In the genomic region with DNA sequence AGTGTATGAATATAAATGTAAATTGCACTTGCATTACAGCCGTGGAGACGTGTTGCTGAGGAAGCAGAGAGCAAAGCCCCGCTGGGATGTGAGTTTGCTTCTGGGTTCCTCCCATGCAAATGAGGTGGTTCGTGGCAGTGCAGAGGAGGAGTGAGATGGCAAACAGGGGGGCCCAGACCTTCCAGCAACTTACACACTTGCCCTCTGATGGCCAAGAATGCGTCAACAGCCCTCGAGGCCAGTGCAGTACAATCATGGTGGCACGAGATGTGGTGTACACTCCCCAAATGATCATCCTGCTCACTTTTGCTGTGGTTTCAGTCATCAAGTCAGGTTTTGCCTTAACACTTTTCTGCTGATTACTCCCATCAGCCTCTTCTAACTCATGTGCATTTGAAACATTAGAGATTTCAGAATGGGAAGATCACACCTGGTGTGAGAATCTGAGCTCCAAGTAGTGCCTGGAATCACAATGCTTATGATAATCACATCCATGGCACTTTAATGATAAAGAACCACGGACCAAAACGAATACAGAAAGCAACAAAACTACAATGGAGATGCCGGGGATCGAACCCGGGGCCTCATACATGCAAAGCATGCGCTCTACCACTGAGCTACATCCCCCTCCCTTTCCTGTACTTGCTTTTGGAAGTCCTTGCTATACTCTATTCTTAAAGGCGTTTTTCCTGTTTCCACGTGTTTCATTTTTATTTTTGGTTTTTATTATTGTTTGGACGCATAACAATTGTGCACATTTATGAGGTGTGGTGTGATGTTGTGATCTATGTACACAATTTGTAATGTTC, we compare ENCODE assay signal across 1 cellular context.
TF ChIP-seq lines count a peak whose summit lies in the region.

No MANE protein-coding gene starts in this region.

TF ChIP-seq in K562, 482 proteins besides CTCF, POLR2A, EP300 and RAD21 (continued from another document and continues in another):
- TF ChIP-seq, protein P1, sequence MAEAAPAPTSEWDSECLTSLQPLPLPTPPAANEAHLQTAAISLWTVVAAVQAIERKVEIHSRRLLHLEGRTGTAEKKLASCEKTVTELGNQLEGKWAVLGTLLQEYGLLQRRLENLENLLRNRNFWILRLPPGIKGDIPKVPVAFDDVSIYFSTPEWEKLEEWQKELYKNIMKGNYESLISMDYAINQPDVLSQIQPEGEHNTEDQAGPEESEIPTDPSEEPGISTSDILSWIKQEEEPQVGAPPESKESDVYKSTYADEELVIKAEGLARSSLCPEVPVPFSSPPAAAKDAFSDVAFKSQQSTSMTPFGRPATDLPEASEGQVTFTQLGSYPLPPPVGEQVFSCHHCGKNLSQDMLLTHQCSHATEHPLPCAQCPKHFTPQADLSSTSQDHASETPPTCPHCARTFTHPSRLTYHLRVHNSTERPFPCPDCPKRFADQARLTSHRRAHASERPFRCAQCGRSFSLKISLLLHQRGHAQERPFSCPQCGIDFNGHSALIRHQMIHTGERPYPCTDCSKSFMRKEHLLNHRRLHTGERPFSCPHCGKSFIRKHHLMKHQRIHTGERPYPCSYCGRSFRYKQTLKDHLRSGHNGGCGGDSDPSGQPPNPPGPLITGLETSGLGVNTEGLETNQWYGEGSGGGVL (CRISPR knock-in tag; IDR thresholded peaks at IDR 0.05) = no peak
- TF ChIP-seq NFIX (CRISPR knock-in tag; IDR thresholded peaks at IDR 0.05; ENCODE audit: low read depth) = no peak
- no peak for TF ChIP-seq NFE2L1 (tag; IDR thresholded peaks at IDR 0.05; ENCODE audit: borderline replicate concordance, low read depth)
- peak; percentile 99 for TF ChIP-seq BRD9 (IDR thresholded peaks at IDR 0.05; ENCODE audit: low read depth, partially characterized antibody)
- TF ChIP-seq C11orf30 (IDR thresholded peaks at IDR 0.05; ENCODE audit: low read depth) = no peak
- TF ChIP-seq MXI1 (IDR thresholded peaks at IDR 0.05; ENCODE audit: low read depth, low read length) = peak; percentile 83
- TF ChIP-seq, protein P2, sequence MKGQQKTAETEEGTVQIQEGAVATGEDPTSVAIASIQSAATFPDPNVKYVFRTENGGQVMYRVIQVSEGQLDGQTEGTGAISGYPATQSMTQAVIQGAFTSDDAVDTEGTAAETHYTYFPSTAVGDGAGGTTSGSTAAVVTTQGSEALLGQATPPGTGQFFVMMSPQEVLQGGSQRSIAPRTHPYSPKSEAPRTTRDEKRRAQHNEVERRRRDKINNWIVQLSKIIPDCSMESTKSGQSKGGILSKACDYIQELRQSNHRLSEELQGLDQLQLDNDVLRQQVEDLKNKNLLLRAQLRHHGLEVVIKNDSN (CRISPR knock-in tag; IDR thresholded peaks at IDR 0.05) = no peak
- TF ChIP-seq TCFL5 (CRISPR knock-in tag; conservative IDR thresholded peaks at IDR 0.05) = no peak
- TF ChIP-seq, protein P3, sequence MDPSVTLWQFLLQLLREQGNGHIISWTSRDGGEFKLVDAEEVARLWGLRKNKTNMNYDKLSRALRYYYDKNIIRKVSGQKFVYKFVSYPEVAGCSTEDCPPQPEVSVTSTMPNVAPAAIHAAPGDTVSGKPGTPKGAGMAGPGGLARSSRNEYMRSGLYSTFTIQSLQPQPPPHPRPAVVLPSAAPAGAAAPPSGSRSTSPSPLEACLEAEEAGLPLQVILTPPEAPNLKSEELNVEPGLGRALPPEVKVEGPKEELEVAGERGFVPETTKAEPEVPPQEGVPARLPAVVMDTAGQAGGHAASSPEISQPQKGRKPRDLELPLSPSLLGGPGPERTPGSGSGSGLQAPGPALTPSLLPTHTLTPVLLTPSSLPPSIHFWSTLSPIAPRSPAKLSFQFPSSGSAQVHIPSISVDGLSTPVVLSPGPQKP (CRISPR knock-in tag; IDR thresholded peaks at IDR 0.05) = no peak
- peak; percentile 14; the same call in 1 of the 2 replicates for TF ChIP-seq CREM (IDR thresholded peaks at IDR 0.05; ENCODE audit: low read depth)
- no peak for TF ChIP-seq RBM15 (IDR thresholded peaks at IDR 0.05; ENCODE audit: insufficient read depth, low read length)
- TF ChIP-seq, protein P4, sequence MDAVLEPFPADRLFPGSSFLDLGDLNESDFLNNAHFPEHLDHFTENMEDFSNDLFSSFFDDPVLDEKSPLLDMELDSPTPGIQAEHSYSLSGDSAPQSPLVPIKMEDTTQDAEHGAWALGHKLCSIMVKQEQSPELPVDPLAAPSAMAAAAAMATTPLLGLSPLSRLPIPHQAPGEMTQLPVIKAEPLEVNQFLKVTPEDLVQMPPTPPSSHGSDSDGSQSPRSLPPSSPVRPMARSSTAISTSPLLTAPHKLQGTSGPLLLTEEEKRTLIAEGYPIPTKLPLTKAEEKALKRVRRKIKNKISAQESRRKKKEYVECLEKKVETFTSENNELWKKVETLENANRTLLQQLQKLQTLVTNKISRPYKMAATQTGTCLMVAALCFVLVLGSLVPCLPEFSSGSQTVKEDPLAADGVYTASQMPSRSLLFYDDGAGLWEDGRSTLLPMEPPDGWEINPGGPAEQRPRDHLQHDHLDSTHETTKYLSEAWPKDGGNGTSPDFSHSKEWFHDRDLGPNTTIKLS (IDR thresholded peaks at IDR 0.05; ENCODE audit: borderline replicate concordance, low read depth) = peak; percentile 53
- no peak for TF ChIP-seq CHD7 (IDR thresholded peaks at IDR 0.05; ENCODE audit: low read depth, low read length)
- no peak for TF ChIP-seq PRPF4 (IDR thresholded peaks at IDR 0.05; ENCODE audit: insufficient read depth, low read depth, low read length, poor library complexity, severe bottlenecking)
- TF ChIP-seq ZBTB7A (IDR thresholded peaks at IDR 0.05; ENCODE audit: borderline replicate concordance, control insufficient read depth, low read depth, low read length) = no peak
- TF ChIP-seq CHD2 (IDR thresholded peaks at IDR 0.05; ENCODE audit: low read depth, low read length) = peak; percentile 59; the same call in 1 of the 2 replicates
- no peak for TF ChIP-seq MCM3 (IDR thresholded peaks at IDR 0.05)
- TF ChIP-seq, protein P5, sequence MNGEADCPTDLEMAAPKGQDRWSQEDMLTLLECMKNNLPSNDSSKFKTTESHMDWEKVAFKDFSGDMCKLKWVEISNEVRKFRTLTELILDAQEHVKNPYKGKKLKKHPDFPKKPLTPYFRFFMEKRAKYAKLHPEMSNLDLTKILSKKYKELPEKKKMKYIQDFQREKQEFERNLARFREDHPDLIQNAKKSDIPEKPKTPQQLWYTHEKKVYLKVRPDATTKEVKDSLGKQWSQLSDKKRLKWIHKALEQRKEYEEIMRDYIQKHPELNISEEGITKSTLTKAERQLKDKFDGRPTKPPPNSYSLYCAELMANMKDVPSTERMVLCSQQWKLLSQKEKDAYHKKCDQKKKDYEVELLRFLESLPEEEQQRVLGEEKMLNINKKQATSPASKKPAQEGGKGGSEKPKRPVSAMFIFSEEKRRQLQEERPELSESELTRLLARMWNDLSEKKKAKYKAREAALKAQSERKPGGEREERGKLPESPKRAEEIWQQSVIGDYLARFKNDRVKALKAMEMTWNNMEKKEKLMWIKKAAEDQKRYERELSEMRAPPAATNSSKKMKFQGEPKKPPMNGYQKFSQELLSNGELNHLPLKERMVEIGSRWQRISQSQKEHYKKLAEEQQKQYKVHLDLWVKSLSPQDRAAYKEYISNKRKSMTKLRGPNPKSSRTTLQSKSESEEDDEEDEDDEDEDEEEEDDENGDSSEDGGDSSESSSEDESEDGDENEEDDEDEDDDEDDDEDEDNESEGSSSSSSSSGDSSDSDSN (IDR thresholded peaks at IDR 0.05; ENCODE audit: borderline replicate concordance in 1 of 2, low read depth in 2 of 2, low read length in 2 of 2) = no peak
- TF ChIP-seq, protein P6, sequence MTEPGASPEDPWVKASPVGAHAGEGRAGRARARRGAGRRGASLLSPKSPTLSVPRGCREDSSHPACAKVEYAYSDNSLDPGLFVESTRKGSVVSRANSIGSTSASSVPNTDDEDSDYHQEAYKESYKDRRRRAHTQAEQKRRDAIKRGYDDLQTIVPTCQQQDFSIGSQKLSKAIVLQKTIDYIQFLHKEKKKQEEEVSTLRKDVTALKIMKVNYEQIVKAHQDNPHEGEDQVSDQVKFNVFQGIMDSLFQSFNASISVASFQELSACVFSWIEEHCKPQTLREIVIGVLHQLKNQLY (CRISPR knock-in tag; conservative IDR thresholded peaks at IDR 0.05) = no peak
- TF ChIP-seq LARP7 (IDR thresholded peaks at IDR 0.05) = 0 out of 2 replicates have a peak, but pooled peaks have one; percentile 13
- TF ChIP-seq, protein P7, sequence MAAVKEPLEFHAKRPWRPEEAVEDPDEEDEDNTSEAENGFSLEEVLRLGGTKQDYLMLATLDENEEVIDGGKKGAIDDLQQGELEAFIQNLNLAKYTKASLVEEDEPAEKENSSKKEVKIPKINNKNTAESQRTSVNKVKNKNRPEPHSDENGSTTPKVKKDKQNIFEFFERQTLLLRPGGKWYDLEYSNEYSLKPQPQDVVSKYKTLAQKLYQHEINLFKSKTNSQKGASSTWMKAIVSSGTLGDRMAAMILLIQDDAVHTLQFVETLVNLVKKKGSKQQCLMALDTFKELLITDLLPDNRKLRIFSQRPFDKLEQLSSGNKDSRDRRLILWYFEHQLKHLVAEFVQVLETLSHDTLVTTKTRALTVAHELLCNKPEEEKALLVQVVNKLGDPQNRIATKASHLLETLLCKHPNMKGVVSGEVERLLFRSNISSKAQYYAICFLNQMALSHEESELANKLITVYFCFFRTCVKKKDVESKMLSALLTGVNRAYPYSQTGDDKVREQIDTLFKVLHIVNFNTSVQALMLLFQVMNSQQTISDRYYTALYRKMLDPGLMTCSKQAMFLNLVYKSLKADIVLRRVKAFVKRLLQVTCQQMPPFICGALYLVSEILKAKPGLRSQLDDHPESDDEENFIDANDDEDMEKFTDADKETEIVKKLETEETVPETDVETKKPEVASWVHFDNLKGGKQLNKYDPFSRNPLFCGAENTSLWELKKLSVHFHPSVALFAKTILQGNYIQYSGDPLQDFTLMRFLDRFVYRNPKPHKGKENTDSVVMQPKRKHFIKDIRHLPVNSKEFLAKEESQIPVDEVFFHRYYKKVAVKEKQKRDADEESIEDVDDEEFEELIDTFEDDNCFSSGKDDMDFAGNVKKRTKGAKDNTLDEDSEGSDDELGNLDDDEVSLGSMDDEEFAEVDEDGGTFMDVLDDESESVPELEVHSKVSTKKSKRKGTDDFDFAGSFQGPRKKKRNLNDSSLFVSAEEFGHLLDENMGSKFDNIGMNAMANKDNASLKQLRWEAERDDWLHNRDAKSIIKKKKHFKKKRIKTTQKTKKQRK (IDR thresholded peaks at IDR 0.05; ENCODE audit: borderline replicate concordance, low read depth, low read length) = no peak
- TF ChIP-seq ASH1L (IDR thresholded peaks at IDR 0.05; ENCODE audit: borderline replicate concordance, low read depth, partially characterized antibody) = no peak
- TF ChIP-seq ZNF583 (CRISPR knock-in tag; IDR thresholded peaks at IDR 0.05) = no peak
- TF ChIP-seq ZNF174 (CRISPR knock-in tag; IDR thresholded peaks at IDR 0.05) = no peak
- no peak for TF ChIP-seq ZNF124 (CRISPR knock-in tag; IDR thresholded peaks at IDR 0.05)
- peak; percentile 51; the same call in 1 of the 2 replicates for TF ChIP-seq PYGO2 (tag; IDR thresholded peaks at IDR 0.05)
